ENCODE assay signal across 18 cellular contexts in genomic region chr5:8057764-8058163, GRCh38.
A peak's percentile ranks its signal among the peaks of the same experiment; 100 is the strongest.
DNase-seq lines count a peak whose midpoint lies in the region; ATAC-seq, FAIRE-seq and TF ChIP-seq lines count a peak whose summit lies in the region.
"Had no signal": no experiment of that assay in that cellular context is flagged by ENCODE, and none has a peak within 500 bp of the region (broad histone marks: within the 10 kb centered on the region; RNA-seq: fewer than 3 reads in every experiment).

No MANE protein-coding gene starts in this region.

- ATAC-seq in HG03460 (IDR thresholded peaks at IDR 0.05; ENCODE audit: unreplicated experiment), result no peak

- TF ChIP-seq CTCF in AG10803 (conservative IDR thresholded peaks at IDR 0.05; ENCODE audit: low read length) (no peak), astrocyte of the cerebellum (IDR thresholded peaks at IDR 0.05; ENCODE audit: low read depth, low read length, missing control alignments) (no peak)

- in situ Hi-C loops in astrocyte of the cerebellum (cut with HindIII; ENCODE audit: low sequenced_read_pairs), result no loop called here

- H3K4me3 ChIP-seq in AG10803 (ENCODE audit: low read length) (no peak overlapping the region), astrocyte of the cerebellum (ENCODE audit: low read depth, low read length) (no peak overlapping the region)
- H3K4me3 ChIP-seq: colonic mucosa, SJSA1, suprapubic skin had no signal

- DNase-seq in AG10803 (ENCODE audit: low read depth) (peak; percentile 9), HTR-8/SVneo (ENCODE audit: insufficient read length, low spot score) (no peak), astrocyte of the cerebellum (ENCODE audit: low read depth) (peak; percentile 37), myocyte (ENCODE audit: low read depth) (peak; percentile 2), superior temporal gyrus (ENCODE audit: extremely low spot score) (no peak), SK-N-DZ (ENCODE audit: low spot score) (no peak), midbrain (lab: John Stamatoyannopoulos, UW) (no peak)
- DNase-seq: activated CD4-positive, alpha-beta memory T cell treated with anti-CD3 and anti-CD28 coated beads, Interleukin-2, amount 10 ng/mL, durations not matched to agents 7 days and 5 days; amygdala; colonic mucosa; kidney glomerular epithelial cell; MM.1S had no signal

- FAIRE-seq in HTR-8/SVneo (lab: Jason Lieb, UNC), result peak; percentile 51
- FAIRE-seq: D721Med, endothelial cell of umbilical vein, GM18507 had no signal

Comparison
In these comparisons a context has a peak if more than half of its experiments do, and no peak if none do; other contexts are left out.
1. DNase-seq: peak in AG10803 (single experiment), astrocyte of the cerebellum (single experiment) and myocyte (single experiment); none in HTR-8/SVneo (single experiment), superior temporal gyrus (single experiment), SK-N-DZ (single experiment) and midbrain (single experiment).